Comparison of ENCODE assay signal across 8 cellular contexts in the genomic region with DNA sequence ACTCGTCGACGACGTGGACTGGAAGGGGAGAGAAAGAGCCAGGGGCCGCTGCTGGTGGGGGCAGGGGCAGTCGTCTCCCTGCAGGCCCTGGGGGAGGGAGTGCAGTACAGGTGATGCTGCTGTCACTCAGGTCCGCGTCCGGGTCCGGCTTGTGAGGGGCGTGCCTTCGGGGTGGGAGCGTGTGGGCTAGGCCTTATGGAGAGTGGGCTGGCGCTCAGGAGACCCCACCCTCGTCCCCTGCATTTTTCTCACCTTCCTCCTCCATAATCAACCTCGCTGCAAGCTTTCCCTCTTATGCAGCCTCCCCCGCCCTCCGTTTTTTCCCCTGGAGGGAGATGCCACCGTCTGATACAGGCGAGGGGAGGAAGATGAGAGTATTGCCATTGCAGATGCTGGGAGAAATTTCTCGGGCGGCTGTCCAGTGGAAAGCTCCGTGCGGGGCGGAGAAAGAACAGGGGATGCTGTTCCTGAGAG. TPM values are rescaled to one million over a fixed set of nuclear protein-coding genes. Genes with fewer than 3 reads are reported as not detected.
A peak's percentile ranks its signal among the peaks of the same experiment; 100 is the strongest.
DNase-seq lines count a peak whose midpoint lies in the region; ATAC-seq and TF ChIP-seq lines count a peak whose summit lies in the region.

No MANE protein-coding gene starts in this region.

- peaks cover 3% of the 10 kb centered on the region for H3K36me3 Mint-ChIP-seq in activated naive CD8-positive, alpha-beta T cell
- no peaks in the 10 kb centered on the region for H3K36me3 Mint-ChIP-seq in progenitor cell of endocrine pancreas (ENCODE audit: insufficient read depth)

- H3K27ac ChIP-seq in GM23248 (peak overlapping the region; percentile 85), Karpas-422 (ENCODE audit: low read length) (peak overlapping the region; percentile 76), heart right ventricle (peak overlapping the region; percentile 80 to 96 (median 94))

- H3K9ac ChIP-seq in GM23248 (peak overlapping the region; percentile 95), Karpas-422 (ENCODE audit: low read length) (peak overlapping the region; percentile 99)

- H3K4me1 ChIP-seq in GM23248 (ENCODE audit: insufficient read depth), result peaks cover 38% of the 10 kb centered on the region
- peaks cover 31% of the 10 kb centered on the region for H3K4me1 ChIP-seq in Karpas-422 (ENCODE audit: low read length)
- peaks cover 0 to 63% (median 40%) of the 10 kb centered on the region in 9 donors for H3K4me1 ChIP-seq in heart right ventricle

- H3K4me3 Mint-ChIP-seq in activated naive CD8-positive, alpha-beta T cell, result peak overlapping the region; percentile 90
- peak overlapping the region; percentile 88 for H3K4me3 Mint-ChIP-seq in progenitor cell of endocrine pancreas (ENCODE audit: low read depth)

- no peaks in the 10 kb centered on the region for H3K36me3 ChIP-seq in GM23248 (ENCODE audit: low read depth)
- peaks cover 9% of the 10 kb centered on the region; the same call in 1 of the 2 replicates for H3K36me3 ChIP-seq in Karpas-422 (ENCODE audit: insufficient read depth, low read length)
- H3K36me3 ChIP-seq in heart right ventricle, result peaks cover 0 to 3% (median 0%) of the 10 kb centered on the region in 9 donors

- TF ChIP-seq CTCF in heart right ventricle (IDR thresholded peaks at IDR 0.05) (no peak), progenitor cell of endocrine pancreas (IDR thresholded peaks at IDR 0.05; ENCODE audit: unreplicated experiment) (no peak)

- ATAC-seq in heart right ventricle, result peak; percentile 2 to 63 (median 26)

- H3F3A ChIP-seq in GM23248 (ENCODE audit: insufficient read depth), result peaks cover 13% of the 10 kb centered on the region; the same call in 1 of the 2 replicates

- no peaks in the 10 kb centered on the region for H3K27me3 ChIP-seq in GM23248 (replicated peaks; ENCODE audit: insufficient read depth)
- H3K27me3 ChIP-seq in Karpas-422 (ENCODE audit: low read length), result no peaks in the 10 kb centered on the region
- no peaks in the 10 kb centered on the region for H3K27me3 ChIP-seq in heart right ventricle

- H2AFZ ChIP-seq in GM23248 (peak overlapping the region; percentile 82), Karpas-422 (ENCODE audit: low read length) (peak overlapping the region; percentile 75)

- H3K79me2 ChIP-seq in GM23248 (ENCODE audit: insufficient read depth), result peaks cover 70% of the 10 kb centered on the region
- H3K79me2 ChIP-seq in Karpas-422 (ENCODE audit: low read length), result peaks cover 68% of the 10 kb centered on the region

- no peaks in the 10 kb centered on the region for H3K27me3 Mint-ChIP-seq in activated naive CD8-positive, alpha-beta T cell
- H3K27me3 Mint-ChIP-seq in progenitor cell of endocrine pancreas, result no peaks in the 10 kb centered on the region

- in situ Hi-C loops in GM23248 (cut with MboI) (no loop called here), SK-MEL-5 (cut with HindIII; ENCODE audit: low pct_unique_long_range_greater_than_20kb, low sequenced_read_pairs) (no loop called here)

- H3K9me2 ChIP-seq in GM23248 (ENCODE audit: insufficient read depth) (no peaks in the 10 kb centered on the region), Karpas-422 (replicated peaks; ENCODE audit: insufficient read depth, low read length) (no peaks in the 10 kb centered on the region)

- H3K9me3 ChIP-seq in GM23248 (ENCODE audit: low read depth) (no peaks in the 10 kb centered on the region), Karpas-422 (ENCODE audit: low read length) (no peaks in the 10 kb centered on the region), heart right ventricle (no peaks in the 10 kb centered on the region)

- H3K4me1 Mint-ChIP-seq in activated naive CD8-positive, alpha-beta T cell (ENCODE audit: low read depth), result peaks cover 42% of the 10 kb centered on the region
- H3K4me1 Mint-ChIP-seq in progenitor cell of endocrine pancreas (ENCODE audit: low read depth), result peaks cover 15% of the 10 kb centered on the region

- intact Hi-C loops in heart right ventricle (cut with DNase I), result no loop called here

- H3K4me2 ChIP-seq in GM23248 (ENCODE audit: unreplicated experiment) (peak overlapping the region; percentile 86), Karpas-422 (ENCODE audit: low read depth, low read length, poor library complexity, severe bottlenecking) (peak overlapping the region; percentile 78)

- H3K27ac Mint-ChIP-seq in activated naive CD8-positive, alpha-beta T cell, result peak overlapping the region; percentile 75
- H3K27ac Mint-ChIP-seq in progenitor cell of endocrine pancreas, result peak overlapping the region; percentile 94

- 1% methylated on average over 23 to 25 of the region's 25 CpGs for WGBS in GM23248 (ENCODE audit: low coverage in 1 of 2, low lambda C conversion rate in 2 of 2, missing lambda C conversion rate in 2 of 2), 2 experiments
- WGBS in heart right ventricle, 2 donors, result 0 to 1% methylated on average over 22 to 25 of the region's 25 CpGs

- no peaks in the 10 kb centered on the region for H3K9me3 Mint-ChIP-seq in activated naive CD8-positive, alpha-beta T cell (ENCODE audit: low read depth)
- H3K9me3 Mint-ChIP-seq in progenitor cell of endocrine pancreas (ENCODE audit: low read depth), result no peaks in the 10 kb centered on the region

- H4K20me1 ChIP-seq in GM23248 (ENCODE audit: insufficient read depth), result no peaks in the 10 kb centered on the region
- peaks cover 20% of the 10 kb centered on the region for H4K20me1 ChIP-seq in Karpas-422 (ENCODE audit: insufficient read depth, low read depth, low read length)

- H3K4me3 ChIP-seq in GM23248 (peak overlapping the region; percentile 85), Karpas-422 (ENCODE audit: low read length) (peak overlapping the region; percentile 98), heart right ventricle (peak overlapping the region; percentile 72 to 100 (median 97))

- peak; percentile 92 for DNase-seq in ELF-1 (ENCODE audit: low read depth, low spot score)
- DNase-seq in GM23248, result peak; percentile 83
- peak; percentile 91 for DNase-seq in Karpas-422
- DNase-seq in SK-MEL-5 (ENCODE audit: low read depth, low spot score), result peak; percentile 69
- peak; percentile 26 to 52 for DNase-seq in heart right ventricle
- peak; percentile 52 for DNase-seq in progenitor cell of endocrine pancreas (ENCODE audit: low spot score, unreplicated experiment)
- DNase-seq in MV-4-11 (lab: John Stamatoyannopoulos, UW), result no peak

RNA-seq across cellular contexts. Expression of gene PCMT1, which starts 0.6 kb away (rescaled TPM):
- total RNA-seq in GM23248 (2014; rRNA removed; shearing (Covaris generic)), result 132 and 165 TPM in 2 replicates
- polyA plus RNA-seq in GM23248 (2016; fragmentation: Nextera tagmentation; extraction: Ambion mirVana) (183 and 184 TPM in 2 replicates), heart right ventricle (100 to 1,000 TPM in 1 of 2 donors, 10 to 100 TPM in 1; 33.3 to 166 TPM)
- total RNA-seq in Karpas-422 (2014; rRNA removed; shearing (Covaris generic); ENCODE audit: low replicate concordance), result 79.1 and 116 TPM in 2 replicates
- total RNA-seq in SK-MEL-5 (2014; rRNA removed; shearing (Covaris generic)), result 194 and 197 TPM in 2 replicates
- polyA plus RNA-seq in SK-MEL-5 (2015; cell fraction: cytosol; rRNA removed), result 214 and 243 TPM in 2 replicates
- 22.9 and 30.7 TPM in 2 replicates for polyA plus RNA-seq in SK-MEL-5 (2015; cell fraction: nucleus; rRNA removed)
- total RNA-seq in heart right ventricle (100 to 1,000 TPM; 133 to 178 (median 151) TPM), progenitor cell of endocrine pancreas (63.1 and 63.5 TPM in 2 replicates)

RNA-seq across cellular contexts. Expression of gene NUP43, which starts 3.8 kb away (rescaled TPM):
- 35.8 and 58.0 TPM in 2 replicates for total RNA-seq in GM23248 (2014; rRNA removed; shearing (Covaris generic))
- polyA plus RNA-seq in GM23248 (2016; fragmentation: Nextera tagmentation; extraction: Ambion mirVana) (16.1 and 16.4 TPM in 2 replicates), heart right ventricle (10 to 100 TPM; 10.0 to 11.7 TPM)
- total RNA-seq in Karpas-422 (2014; rRNA removed; shearing (Covaris generic); ENCODE audit: low replicate concordance), result 35.7 and 37.8 TPM in 2 replicates
- 31.3 and 33.4 TPM in 2 replicates for total RNA-seq in SK-MEL-5 (2014; rRNA removed; shearing (Covaris generic))
- polyA plus RNA-seq in SK-MEL-5 (2015; cell fraction: cytosol; rRNA removed), result 24.6 and 28.1 TPM in 2 replicates
- 52.6 and 57.0 TPM in 2 replicates for polyA plus RNA-seq in SK-MEL-5 (2015; cell fraction: nucleus; rRNA removed)
- total RNA-seq in heart right ventricle (10 to 100 TPM; 23.2 to 34.3 (median 30.6) TPM), progenitor cell of endocrine pancreas (58.0 and 60.8 TPM in 2 replicates)

RNA-seq across cellular contexts. Expression of gene LATS1, which starts 32.3 kb away (rescaled TPM):
- 18.1 and 20.2 TPM in 2 replicates for total RNA-seq in GM23248 (2014; rRNA removed; shearing (Covaris generic))
- 11.5 and 12.8 TPM in 2 replicates for polyA plus RNA-seq in GM23248 (2016; fragmentation: Nextera tagmentation; extraction: Ambion mirVana)
- 13.5 and 29.7 TPM in 2 replicates for total RNA-seq in Karpas-422 (2014; rRNA removed; shearing (Covaris generic); ENCODE audit: low replicate concordance)
- total RNA-seq in SK-MEL-5 (2014; rRNA removed; shearing (Covaris generic)), result 12.8 and 17.1 TPM in 2 replicates
- polyA plus RNA-seq in SK-MEL-5 (2015; cell fraction: cytosol; rRNA removed), result 8.6 and 10.3 TPM in 2 replicates
- 10.5 and 15.7 TPM in 2 replicates for polyA plus RNA-seq in SK-MEL-5 (2015; cell fraction: nucleus; rRNA removed)
- 10 to 100 TPM; 10.5 to 16.9 (median 13.8) TPM for total RNA-seq in heart right ventricle
- 10 to 100 TPM in 1 of 2 donors, 1 to 10 TPM in 1; 2.9 to 10.0 TPM for polyA plus RNA-seq in heart right ventricle
- 40.5 and 41.8 TPM in 2 replicates for total RNA-seq in progenitor cell of endocrine pancreas
